ENCODE assay signal across 12 cellular contexts in the genomic region with DNA sequence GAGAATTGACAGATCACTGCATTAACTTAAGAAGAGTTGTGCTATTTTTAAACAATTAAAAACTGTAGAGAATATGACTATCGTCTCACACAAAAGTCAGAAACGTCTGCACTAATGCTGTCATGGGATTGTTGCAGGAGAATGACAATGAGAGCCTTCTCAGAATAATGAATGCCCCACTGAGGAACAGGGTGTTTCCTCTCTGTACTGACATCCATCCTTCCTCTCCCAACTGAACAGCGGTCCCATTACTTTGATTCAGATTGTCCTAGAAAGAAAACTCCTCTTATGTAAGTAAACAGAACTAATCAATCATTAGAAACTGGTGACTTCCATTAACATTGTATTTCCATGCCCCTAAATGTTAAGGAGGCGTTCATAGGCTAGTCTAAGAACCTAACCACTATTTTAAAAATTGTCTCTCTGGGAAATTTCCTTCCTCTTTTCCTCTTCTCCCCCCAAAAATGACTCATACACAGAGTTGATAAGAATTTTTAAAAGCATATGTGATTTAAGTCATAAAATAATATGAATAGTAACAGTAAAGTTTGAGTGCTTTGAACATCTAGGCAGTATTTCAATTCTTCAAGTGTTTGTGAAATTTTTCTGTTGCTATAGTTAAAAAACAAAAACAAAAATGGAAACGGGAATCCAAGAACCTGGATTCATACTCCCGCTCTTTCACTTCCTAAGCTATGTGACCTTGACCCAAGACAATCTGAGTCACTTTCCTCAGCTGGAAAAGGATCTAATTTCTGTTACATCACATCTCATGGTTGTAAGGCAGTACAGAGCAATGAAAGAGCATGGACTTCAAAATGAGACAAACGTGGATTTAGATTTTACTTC. TPM values are rescaled to one million over a fixed set of nuclear protein-coding genes. Genes with fewer than 3 reads are reported as not detected.
DNase-seq lines count a peak whose midpoint lies in the region; ATAC-seq and TF ChIP-seq lines count a peak whose summit lies in the region.
"Had no signal": no experiment of that assay in that cellular context is flagged by ENCODE, and none has a peak within 500 bp of the region (broad histone marks: within the 10 kb centered on the region; RNA-seq: fewer than 3 reads in every experiment).

No MANE protein-coding gene starts in this region.

- H3K4me3 Mint-ChIP-seq in activated CD8-positive, alpha-beta T cell treated with anti-CD3 and anti-CD28 coated beads for 36 hours = no peak overlapping the region
- H3K4me3 Mint-ChIP-seq: activated B cell treated with CpG ODN at 0.5 μM for 24 hours, naive B cell had no signal

- H3K4me1 Mint-ChIP-seq in activated CD8-positive, alpha-beta T cell treated with anti-CD3 and anti-CD28 coated beads for 36 hours (ENCODE audit: low read depth) = no peaks in the 10 kb centered on the region

- intact Hi-C loops in activated CD8-positive, alpha-beta T cell treated with anti-CD3 and anti-CD28 coated beads for 36 hours (cut with micrococcal nuclease) = no loop called here

- no peaks in the 10 kb centered on the region for H3K36me3 Mint-ChIP-seq in activated CD8-positive, alpha-beta T cell treated with anti-CD3 and anti-CD28 coated beads for 36 hours (ENCODE audit: low read depth)
- H3K36me3 Mint-ChIP-seq: activated naive CD4-positive, alpha-beta T cell treated with anti-CD3 and anti-CD28 coated beads, Interleukin-2, amount 50 U/mL, for 72 hours had no signal

- H3K27ac Mint-ChIP-seq in activated CD8-positive, alpha-beta T cell treated with anti-CD3 and anti-CD28 coated beads for 36 hours = no peak overlapping the region
- H3K27ac Mint-ChIP-seq: activated B cell treated with CpG ODN at 0.5 μM for 24 hours; activated naive CD4-positive, alpha-beta T cell treated with anti-CD3 and anti-CD28 coated beads, Interleukin-2, amount 50 U/mL, for 72 hours had no signal

- H3K27ac ChIP-seq in WERI-Rb-1 = no peak overlapping the region
- H3K27ac ChIP-seq: esophagus muscularis mucosa had no signal

- TF ChIP-seq CTCF in fibroblast of mammary gland (conservative IDR thresholded peaks at IDR 0.05; ENCODE audit: control insufficient read depth, insufficient read depth, low read depth, low read length) (no peak), WERI-Rb-1 (IDR thresholded peaks at IDR 0.05; ENCODE audit: low read depth, low read length) (no peak)
- no peak for TF ChIP-seq CTCF in activated CD8-positive, alpha-beta T cell treated with anti-CD3 and anti-CD28 coated beads for 36 hours (IDR thresholded peaks at IDR 0.05)

- POLR2A ChIA-PET in activated CD8-positive, alpha-beta T cell treated with anti-CD3 and anti-CD28 coated beads for 36 hours (lab: Charles Lee) = interaction anchor here (0.7 kb wide), 1 partner anchor 58 kb away, joined by 3 read pairs; no protein-coding TSS in a partner anchor

- DNase-seq in EL (peak; percentile 84), RKO (ENCODE audit: low spot score) (peak; percentile 26), fibroblast of mammary gland (ENCODE audit: low read depth) (peak; percentile 90), pons (ENCODE audit: low spot score) (peak; percentile 30), WERI-Rb-1 (no peak)
- no peak for DNase-seq in activated naive CD4-positive, alpha-beta T cell treated with anti-CD3 and anti-CD28 coated beads, Interleukin-2, amount 50 U/mL, for 16 hours
- no peak for DNase-seq in activated CD4-positive, alpha-beta T cell treated with anti-CD3 and anti-CD28 coated beads for 4 hours
- DNase-seq in activated CD8-positive, alpha-beta T cell treated with anti-CD3 and anti-CD28 coated beads for 36 hours = no peak
- DNase-seq: activated B cell treated with CpG ODN at 0.5 μM for 24 hours, naive B cell had no signal

- H3K4me3 ChIP-seq in fibroblast of mammary gland (ENCODE audit: control insufficient read depth, low read depth, low read length) = no peak overlapping the region
- H3K4me3 ChIP-seq in WERI-Rb-1 (ENCODE audit: low read depth, low read length) = no peak overlapping the region
- H3K4me3 ChIP-seq: esophagus muscularis mucosa had no signal

- no peaks in the 10 kb centered on the region for H3K9me3 ChIP-seq in WERI-Rb-1 (ENCODE audit: severe bottlenecking)
- H3K9me3 ChIP-seq: esophagus muscularis mucosa had no signal

- H3K36me3 ChIP-seq in WERI-Rb-1 = no peaks in the 10 kb centered on the region
- H3K36me3 ChIP-seq: esophagus muscularis mucosa had no signal

- CTCF ChIA-PET in activated CD8-positive, alpha-beta T cell treated with anti-CD3 and anti-CD28 coated beads for 36 hours (lab: Charles Lee) = no interaction called here

- H3K27me3 ChIP-seq in WERI-Rb-1 (ENCODE audit: insufficient read depth, low read depth, severe bottlenecking) = no peaks in the 10 kb centered on the region
- H3K27me3 ChIP-seq: esophagus muscularis mucosa had no signal

- peaks cover 9% of the 10 kb centered on the region for H3K27me3 Mint-ChIP-seq in activated CD8-positive, alpha-beta T cell treated with anti-CD3 and anti-CD28 coated beads for 36 hours
- H3K27me3 Mint-ChIP-seq: activated B cell treated with CpG ODN at 0.5 μM for 24 hours, naive B cell had no signal

- no peaks in the 10 kb centered on the region for H3K9me3 Mint-ChIP-seq in activated CD8-positive, alpha-beta T cell treated with anti-CD3 and anti-CD28 coated beads for 36 hours
- H3K9me3 Mint-ChIP-seq: activated B cell treated with CpG ODN at 0.5 μM for 24 hours, naive B cell had no signal

- ATAC-seq in activated CD8-positive, alpha-beta T cell treated with anti-CD3 and anti-CD28 coated beads for 36 hours = no peak
- ATAC-seq: activated naive CD4-positive, alpha-beta T cell treated with anti-CD3 and anti-CD28 coated beads, Interleukin-2, amount 50 U/mL, for 72 hours had no signal

RNA-seq across cellular contexts. Expression of a gene that starts 12.7 kb away (rescaled TPM):
- under 1 TPM; 0.14 to 0.38 TPM for total RNA-seq in activated CD8-positive, alpha-beta T cell treated with anti-CD3 and anti-CD28 coated beads for 36 hours
- total RNA-seq: activated naive CD4-positive, alpha-beta T cell treated with anti-CD3 and anti-CD28 coated beads, Interleukin-2, amount 50 U/mL, for 72 hours had no signal

Comparison
In these comparisons a context has a peak if more than half of its experiments do, and no peak if none do; other contexts are left out.
1. DNase-seq: peak in EL (single experiment), RKO (single experiment), fibroblast of mammary gland (single experiment) and pons (single experiment); none in activated naive CD4-positive, alpha-beta T cell treated with anti-CD3 and anti-CD28 coated beads, Interleukin-2, amount 50 U/mL, for 16 hours (single experiment), activated CD4-positive, alpha-beta T cell treated with anti-CD3 and anti-CD28 coated beads for 4 hours (0 of 2), WERI-Rb-1 (single experiment) and activated CD8-positive, alpha-beta T cell treated with anti-CD3 and anti-CD28 coated beads for 36 hours (single experiment).